In the genomic region with DNA sequence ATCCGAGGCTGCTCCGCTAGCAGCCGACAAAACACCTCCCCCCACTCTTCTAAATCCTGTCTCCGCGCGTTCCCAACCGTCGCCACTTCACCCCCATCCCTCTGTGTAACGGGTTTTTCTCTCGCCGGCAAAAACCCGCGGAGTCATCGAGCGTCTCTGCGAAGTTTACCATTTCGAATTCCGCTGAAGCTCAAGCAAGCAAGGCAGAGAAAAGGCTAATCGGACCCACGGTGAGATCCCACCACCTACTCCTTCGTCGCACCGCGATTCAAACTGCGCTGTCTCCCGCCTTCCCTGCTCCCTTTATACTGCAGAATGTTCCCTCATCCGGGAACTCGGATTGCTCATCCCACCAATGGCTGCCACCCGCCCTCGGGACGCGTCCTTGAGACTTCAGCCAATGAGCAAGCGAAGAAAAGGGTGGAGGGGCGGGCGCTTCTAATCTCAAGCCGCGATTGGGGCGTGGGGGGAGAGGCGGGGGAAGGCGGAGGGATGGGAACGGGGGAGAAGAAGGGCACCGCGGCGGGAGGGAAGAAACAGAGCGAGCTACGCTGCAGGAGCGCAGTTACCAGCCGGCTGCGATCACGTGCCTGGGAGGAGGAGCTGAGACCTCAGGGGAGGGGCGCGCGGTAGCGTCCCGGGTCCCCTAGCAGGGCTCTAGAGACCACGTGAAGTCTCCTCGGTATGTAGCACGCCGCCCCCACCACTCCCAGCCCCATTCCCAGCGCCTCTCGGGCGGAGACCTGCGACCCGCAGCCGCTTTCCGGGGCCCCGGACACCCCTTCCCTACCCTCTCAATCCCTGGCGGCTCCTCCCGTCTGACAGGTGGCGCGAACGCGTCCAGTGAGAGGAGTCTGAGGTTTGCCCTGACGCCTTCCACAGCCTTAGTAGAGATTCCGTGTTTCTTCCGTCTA, we compare ENCODE assay signal across 8 cellular contexts. TPM values are rescaled to one million over a fixed set of nuclear protein-coding genes. Genes with fewer than 3 reads are reported as not detected.
A peak's percentile ranks its signal among the peaks of the same experiment; 100 is the strongest.
DNase-seq lines count a peak whose midpoint lies in the region; ATAC-seq, FAIRE-seq and TF ChIP-seq lines count a peak whose summit lies in the region.

Gene H2AZ1 (minus strand): TSS at position 277 of the 914 bp plus-strand sequence. CDS start 105 bp downstream, at position 172.

- H3K27ac ChIP-seq in WERI-Rb-1 (peak within 1 kb of the TSS; percentile 100), small intestine (ENCODE audit: low read depth in 1 of 2, low read length in 1 of 2) (peak within 1 kb of the TSS; percentile 86 to 94)

- H3K4me1 ChIP-seq in small intestine (ENCODE audit: control insufficient read depth in 2 of 2, insufficient read depth in 1 of 2, low read depth in 1 of 2, low read length in 1 of 2) = peaks cover 0 to 4% of the 10 kb centered on the region in 2 donors

- 0 to 1% (median 0%) methylated on average over 54 to 76 of the region's 76 CpGs for WGBS in small intestine, 3 donors

- H3K36me3 ChIP-seq in WERI-Rb-1 = peaks cover 32% of the 10 kb centered on the region
- peaks cover 2% of the 10 kb centered on the region for H3K36me3 ChIP-seq in bronchial epithelial cell (ENCODE audit: control insufficient read depth, insufficient read depth, low read length)
- no peaks in the 10 kb centered on the region for H3K36me3 ChIP-seq in small intestine (ENCODE audit: control insufficient read depth in 2 of 2, insufficient read depth in 2 of 2, low read length in 2 of 2)

- H3K27me3 ChIP-seq in WERI-Rb-1 (ENCODE audit: insufficient read depth, low read depth, severe bottlenecking) (no peaks in the 10 kb centered on the region), bronchial epithelial cell (ENCODE audit: control insufficient read depth, insufficient read depth, low read length) (no peaks in the 10 kb centered on the region), small intestine (ENCODE audit: control insufficient read depth in 2 of 2, insufficient read depth in 2 of 2, low read length in 2 of 2) (no peaks in the 10 kb centered on the region)

- peak; percentile 64 for ATAC-seq in GM18909 (IDR thresholded peaks at IDR 0.05; ENCODE audit: poor library complexity, unreplicated experiment)
- peak; percentile 56 for ATAC-seq in HG03159 (IDR thresholded peaks at IDR 0.05; ENCODE audit: unreplicated experiment)

- peak; percentile 99 for DNase-seq in AG08395 (ENCODE audit: low spot score)
- DNase-seq in NCI-H2227 (lab: John Stamatoyannopoulos, UW; ENCODE audit: unreplicated experiment) = peak; percentile 97
- peak; percentile 100 for DNase-seq in WERI-Rb-1
- peak; percentile 93 for DNase-seq in bronchial epithelial cell (ENCODE audit: low read depth)
- DNase-seq in iPS-NIHi11 (ENCODE audit: low spot score) = peak; percentile 93
- peak; percentile 100 for DNase-seq in small intestine

- H3K4me3 ChIP-seq in WERI-Rb-1 (ENCODE audit: low read depth, low read length) = peak within 1 kb of the TSS; percentile 97
- H3K4me3 ChIP-seq in bronchial epithelial cell (ENCODE audit: low read depth, low read length) = peak within 1 kb of the TSS; percentile 71
- H3K4me3 ChIP-seq in small intestine (ENCODE audit: low read depth in 1 of 2, low read length in 2 of 2) = peak within 1 kb of the TSS; percentile 79 to 97

- H3K9me3 ChIP-seq in WERI-Rb-1 (ENCODE audit: severe bottlenecking) = no peaks in the 10 kb centered on the region
- H3K9me3 ChIP-seq in small intestine (ENCODE audit: control insufficient read depth, low read depth) = no peaks in the 10 kb centered on the region

- TF ChIP-seq CTCF in WERI-Rb-1 (IDR thresholded peaks at IDR 0.05; ENCODE audit: low read depth, low read length) (no peak), bronchial epithelial cell (IDR thresholded peaks at IDR 0.05; ENCODE audit: insufficient read depth, low read length, severe bottlenecking) (no peak)

- FAIRE-seq in bronchial epithelial cell (lab: Jason Lieb, UNC) (no peak), small intestine (lab: Jason Lieb, UNC) (no peak)

RNA-seq across cellular contexts. Expression of gene H2AZ1, which starts in this region (rescaled TPM):
- 222 and 276 TPM in 2 replicates for total RNA-seq in bronchial epithelial cell
- 100 to 1,000 TPM; 167 to 627 (median 189) TPM for polyA plus RNA-seq in small intestine

Comparison
In these comparisons a context has a peak if more than half of its experiments do, and no peak if none do; other contexts are left out.
1. Peak in every context shown above with its lines: DNase-seq, ATAC-seq, H3K4me3 ChIP-seq and H3K27ac ChIP-seq.